17 cellular contexts compared by ENCODE assay signal in the genomic region with DNA sequence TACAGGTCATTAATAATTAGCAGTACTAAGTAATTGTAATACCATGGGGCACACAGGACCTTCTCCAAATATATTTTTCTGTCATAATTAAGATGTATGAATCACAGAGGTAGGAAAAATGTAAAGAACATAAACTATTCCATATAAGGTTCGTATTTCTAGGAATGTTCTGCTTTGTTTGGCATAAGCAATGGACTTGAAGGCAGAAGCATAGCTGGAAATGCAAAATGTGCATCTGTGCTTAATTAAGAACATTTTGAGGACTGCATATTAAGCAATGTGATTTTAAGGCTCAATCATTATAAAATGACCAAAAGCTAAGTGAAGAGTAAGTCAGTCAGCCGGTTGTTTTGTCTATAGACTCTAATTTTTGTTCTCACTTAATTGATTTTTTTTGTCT.
DNase-seq lines count a peak whose midpoint lies in the region; ATAC-seq and TF ChIP-seq lines count a peak whose summit lies in the region.
"Had no signal": no experiment of that assay in that cellular context is flagged by ENCODE, and none has a peak within 500 bp of the region (broad histone marks: within the 10 kb centered on the region; RNA-seq: fewer than 3 reads in every experiment).

No MANE protein-coding gene starts in this region.

- H4K91ac ChIP-seq in IMR-90 (ENCODE audit: insufficient read depth, low read depth, low read length) = no peak overlapping the region

- no peak overlapping the region for H3K23ac ChIP-seq in IMR-90 (ENCODE audit: low read depth, low read length)

- H4K5ac ChIP-seq in IMR-90 (ENCODE audit: low read depth, low read length) = no peak overlapping the region; the same call in 1 of the 2 replicates

- H3K36me3 Mint-ChIP-seq in mesothelial cell of epicardium = no peaks in the 10 kb centered on the region
- no peaks in the 10 kb centered on the region for H3K36me3 Mint-ChIP-seq in activated T-cell treated with anti-CD3 and anti-CD28 coated beads, Interleukin-2, amount 50 U/mL, for 72 hours (ENCODE audit: insufficient read depth in 2 of 2)
- H3K36me3 Mint-ChIP-seq: CD8-positive, alpha-beta memory T cell had no signal

- intact Hi-C loops in IMR-90 (cut with micrococcal nuclease) (no loop called here), aorta (cut with DNase I) (no loop called here)

- H2AFZ ChIP-seq in IMR-90 (replicated peaks; ENCODE audit: low read length, poor library complexity) (no peak overlapping the region), fibroblast of lung (ENCODE audit: low read length) (no peak overlapping the region)

- no CpG with 5 or more reads among the region's 2 CpGs for WGBS in IMR-90 (ENCODE audit: extremely low coverage in 2 of 2, insufficient read length in 1 of 2), 2 experiments
- WGBS in aorta, 2 donors = 54 to 59% methylated on average over 2 of the region's 2 CpGs

- H3K4ac ChIP-seq in IMR-90 (ENCODE audit: low read depth, low read length) = no peak overlapping the region

- H3K9me1 ChIP-seq in IMR-90 (ENCODE audit: insufficient read depth, low read length) = no peaks in the 10 kb centered on the region

- H2BK20ac ChIP-seq in IMR-90 (ENCODE audit: low read depth, low read length) = no peak overlapping the region

- H4K20me1 ChIP-seq in IMR-90 (ENCODE audit: insufficient read depth, low read length) (no peaks in the 10 kb centered on the region), fibroblast of lung (ENCODE audit: control insufficient read depth, extremely low read depth, insufficient read depth, low read length) (no peaks in the 10 kb centered on the region)
- H4K20me1 ChIP-seq: BLaER1 treated with 17β-estradiol and CSF1 and Interleukin-3, amounts not matched to agents 10 nM and 100 nM had no signal

- H3K9me3 ChIP-seq in IMR-90 (ENCODE audit: control insufficient read depth, insufficient read depth, low read length) (no peaks in the 10 kb centered on the region), fibroblast of lung (ENCODE audit: control insufficient read depth, insufficient read depth, low read depth, low read length) (no peaks in the 10 kb centered on the region), aorta (ENCODE audit: control insufficient read depth, low read length) (no peaks in the 10 kb centered on the region)

- H3K4me3 Mint-ChIP-seq in mesothelial cell of epicardium = no peak overlapping the region
- H3K4me3 Mint-ChIP-seq in activated T-cell treated with anti-CD3 and anti-CD28 coated beads, Interleukin-2, amount 50 U/mL, for 72 hours = no peak overlapping the region
- H3K4me3 Mint-ChIP-seq: CD8-positive, alpha-beta memory T cell had no signal

- H3K4me1 ChIP-seq in IMR-90 (ENCODE audit: control insufficient read depth, insufficient read depth, low read length) (0 out of 2 replicates have a peak, but pooled peaks cover 1% of the 10 kb centered on the region), fibroblast of lung (ENCODE audit: control insufficient read depth, extremely low read depth, insufficient read depth, low read length) (no peaks in the 10 kb centered on the region), aorta (ENCODE audit: control insufficient read depth in 1 of 2, insufficient read depth in 2 of 2, low read length in 2 of 2) (no peaks in the 10 kb centered on the region)
- H3K4me1 ChIP-seq: BLaER1 treated with 17β-estradiol and CSF1 and Interleukin-3, amounts not matched to agents 10 nM and 100 nM had no signal

- peak; percentile 74 for ATAC-seq in IMR-90 (ENCODE audit: low read depth)
- no peak for ATAC-seq in activated T-cell treated with anti-CD3 and anti-CD28 coated beads, Interleukin-2, amount 50 U/mL, for 72 hours (replicated peaks in 1 of 2)
- no peak for ATAC-seq in aorta (ENCODE audit: low FRiP score)

- H3K27me3 Mint-ChIP-seq in mesothelial cell of epicardium (ENCODE audit: low read depth) = no peaks in the 10 kb centered on the region
- H3K27me3 Mint-ChIP-seq in activated T-cell treated with anti-CD3 and anti-CD28 coated beads, Interleukin-2, amount 50 U/mL, for 72 hours (ENCODE audit: low read depth) = no peaks in the 10 kb centered on the region

- no peak overlapping the region for H3K4me3 ChIP-seq in AG10803 (ENCODE audit: low read length)
- H3K4me3 ChIP-seq in IMR-90 (ENCODE audit: insufficient read depth, low read depth, low read length) = no peak overlapping the region
- no peak overlapping the region for H3K4me3 ChIP-seq in fibroblast of lung (replicated peaks in 1 of 4; ENCODE audit: control extremely low read depth in 1 of 4, insufficient read depth in 1 of 4, low read depth in 3 of 4, low read length in 4 of 4)
- H3K4me3 ChIP-seq in aorta (ENCODE audit: low read length in 2 of 2) = no peak overlapping the region
- H3K4me3 ChIP-seq: BLaER1 treated with 17β-estradiol and CSF1 and Interleukin-3, amounts not matched to agents 10 nM and 100 nM had no signal

- no peaks in the 10 kb centered on the region for H3K79me1 ChIP-seq in IMR-90 (ENCODE audit: low read depth in 1 of 2, low read length in 2 of 2)

- H3K27ac ChIP-seq in IMR-90 (ENCODE audit: insufficient read depth, low read length) = no peak overlapping the region
- no peak overlapping the region for H3K27ac ChIP-seq in fibroblast of lung (ENCODE audit: insufficient read depth, low read length)
- no peak overlapping the region for H3K27ac ChIP-seq in aorta (ENCODE audit: low read depth in 1 of 2, low read length in 2 of 2)
- H3K27ac ChIP-seq: BLaER1 treated with 17β-estradiol and CSF1 and Interleukin-3, amounts not matched to agents 10 nM and 100 nM had no signal

- peaks cover 9% of the 10 kb centered on the region for H3K4me1 Mint-ChIP-seq in mesothelial cell of epicardium
- H3K4me1 Mint-ChIP-seq in activated T-cell treated with anti-CD3 and anti-CD28 coated beads, Interleukin-2, amount 50 U/mL, for 72 hours (ENCODE audit: low read depth) = no peaks in the 10 kb centered on the region

- no peak for TF ChIP-seq CTCF in AG10803 (conservative IDR thresholded peaks at IDR 0.05; ENCODE audit: low read length)
- no peak for TF ChIP-seq CTCF in IMR-90 (conservative IDR thresholded peaks at IDR 0.05; ENCODE audit: low read depth, low read length)
- no peak for TF ChIP-seq CTCF in fibroblast of lung (conservative IDR thresholded peaks at IDR 0.05 in 1 of 2, IDR thresholded peaks at IDR 0.05 in 1 of 2; ENCODE audit: low read depth in 1 of 2, low read length in 2 of 2)
- TF ChIP-seq CTCF in mesothelial cell of epicardium (IDR thresholded peaks at IDR 0.05; ENCODE audit: unreplicated experiment) = no peak

- H3K56ac ChIP-seq in IMR-90 (ENCODE audit: extremely low read depth, insufficient read depth, low read length) = no peak overlapping the region

- H3K4me2 ChIP-seq in IMR-90 (ENCODE audit: low read depth, low read length) (no peak overlapping the region), fibroblast of lung (ENCODE audit: extremely low read depth, insufficient read depth, low read length) (no peak overlapping the region)
- H3K4me2 ChIP-seq: BLaER1 treated with 17β-estradiol and CSF1 and Interleukin-3, amounts not matched to agents 10 nM and 100 nM had no signal

- H2BK15ac ChIP-seq in IMR-90 (ENCODE audit: low read depth, low read length) = no peak overlapping the region

- dilution Hi-C loops in IMR-90 (cut with HindIII; ENCODE audit: low sequenced_read_pairs, unreplicated experiment) = no loop called here

- H3K18ac ChIP-seq in IMR-90 (ENCODE audit: low read depth, low read length) = no peak overlapping the region

- H3K27ac Mint-ChIP-seq in mesothelial cell of epicardium = peak overlapping the region; percentile 50
- no peak overlapping the region for H3K27ac Mint-ChIP-seq in activated T-cell treated with anti-CD3 and anti-CD28 coated beads, Interleukin-2, amount 50 U/mL, for 72 hours

- H2AK5ac ChIP-seq in IMR-90 (ENCODE audit: low read depth, low read length) = no peak overlapping the region

- H2BK5ac ChIP-seq in IMR-90 (ENCODE audit: low read depth, low read length, poor library complexity, severe bottlenecking) = no peak overlapping the region

- DNase-seq in AG10803 (ENCODE audit: low read depth) = peak; percentile 73
- DNase-seq in IMR-90 = peak; percentile 70
- peak; percentile 18 to 92 for DNase-seq in fibroblast of lung (ENCODE audit: low read depth in 2 of 2)
- no peak for DNase-seq in mesothelial cell of epicardium (ENCODE audit: low spot score in 2 of 2, unreplicated experiment in 2 of 2)
- no peak for DNase-seq in activated T-cell treated with anti-CD3 and anti-CD28 coated beads, Interleukin-2, amount 50 U/mL, for 72 hours
- DNase-seq in stimulated activated CD4-positive, alpha-beta T cell treated with anti-CD3 and anti-CD28 coated beads, Interleukin-2, amount 100 ng/mL, for 24 hours = no peak
- DNase-seq in DMS 273 (lab: John Stamatoyannopoulos, UW; ENCODE audit: unreplicated experiment) = no peak
- DNase-seq in aorta = no peak
- DNase-seq: CD8-positive, alpha-beta memory T cell; DMS79 treated with DMSO at 0.1 percent for 48 hours; Kasumi-1; MM.1S; NCI-H187 treated with DMSO at 0.1 percent for 48 hours; NCI-H446; NCI-H69; SHP77 had no signal

- H2BK120ac ChIP-seq in IMR-90 (ENCODE audit: low read depth, low read length) = no peak overlapping the region

- in situ Hi-C loops in IMR-90 (cut with MboI; ENCODE audit: low sequenced_read_pairs) = no loop called here

- H3K27me3 ChIP-seq in IMR-90 (ENCODE audit: control insufficient read depth, insufficient read depth, low read length) (no peaks in the 10 kb centered on the region), fibroblast of lung (ENCODE audit: control insufficient read depth, insufficient read depth, low read length) (no peaks in the 10 kb centered on the region), aorta (ENCODE audit: control insufficient read depth in 1 of 2, insufficient read depth in 2 of 2, low read length in 1 of 2) (no peaks in the 10 kb centered on the region)
- H3K27me3 ChIP-seq: BLaER1 treated with 17β-estradiol and CSF1 and Interleukin-3, amounts not matched to agents 10 nM and 100 nM had no signal

- H4K8ac ChIP-seq in IMR-90 (ENCODE audit: low read depth in 2 of 2, low read length in 2 of 2) = no peak overlapping the region

- TF ChIP-seq POLR2A in IMR-90 (IDR thresholded peaks at IDR 0.05; ENCODE audit: low read depth, low read length) = no peak

- no peak overlapping the region for H2AK9ac ChIP-seq in IMR-90 (replicated peaks; ENCODE audit: low read depth, low read length, poor library complexity)

- no peak for TF ChIP-seq RAD21 in IMR-90 (IDR thresholded peaks at IDR 0.05; ENCODE audit: low read length)

- BruUV-seq in IMR-90 (replicated peaks; lab: Mats Ljungman, UMichigan) = no TSS peak

- no peak overlapping the region for H3K9ac ChIP-seq in IMR-90 (ENCODE audit: low read depth, low read length)
- H3K9ac ChIP-seq in fibroblast of lung (ENCODE audit: insufficient read depth, low read length) = no peak overlapping the region
- H3K9ac ChIP-seq: BLaER1 treated with 17β-estradiol and CSF1 and Interleukin-3, amounts not matched to agents 10 nM and 100 nM had no signal

- H3K14ac ChIP-seq in IMR-90 (replicated peaks; ENCODE audit: low read depth, low read length) = no peak overlapping the region

- H3K9me3 Mint-ChIP-seq in mesothelial cell of epicardium = no peaks in the 10 kb centered on the region
- H3K9me3 Mint-ChIP-seq in activated T-cell treated with anti-CD3 and anti-CD28 coated beads, Interleukin-2, amount 50 U/mL, for 72 hours = no peaks in the 10 kb centered on the region
- H3K9me3 Mint-ChIP-seq: CD8-positive, alpha-beta memory T cell had no signal

- H3K36me3 ChIP-seq in IMR-90 (ENCODE audit: control insufficient read depth, insufficient read depth, low read length) = no peaks in the 10 kb centered on the region
- H3K36me3 ChIP-seq in fibroblast of lung (ENCODE audit: control insufficient read depth, insufficient read depth, low read length) = no peaks in the 10 kb centered on the region
- H3K36me3 ChIP-seq in aorta (ENCODE audit: control insufficient read depth in 1 of 2, insufficient read depth in 2 of 2, low read length in 1 of 2) = no peaks in the 10 kb centered on the region
- H3K36me3 ChIP-seq: BLaER1 treated with 17β-estradiol and CSF1 and Interleukin-3, amounts not matched to agents 10 nM and 100 nM had no signal

- CTCF ChIA-PET in IMR-90 (lab: Yijun Ruan, JAX) = no interaction called here

- POLR2A ChIA-PET in IMR-90 (lab: Charles Lee; ENCODE audit: unreplicated experiment) = no interaction called here

- no peaks in the 10 kb centered on the region for H3K79me2 ChIP-seq in fibroblast of lung (ENCODE audit: control insufficient read depth, insufficient read depth, low read length)

Comparison
In these comparisons a context has a peak if more than half of its experiments do, and no peak if none do; other contexts are left out.
1. DNase-seq: peak in AG10803 (single experiment), IMR-90 (single experiment) and fibroblast of lung (2 of 2); none in mesothelial cell of epicardium (0 of 2), activated T-cell treated with anti-CD3 and anti-CD28 coated beads, Interleukin-2, amount 50 U/mL, for 72 hours (0 of 2), stimulated activated CD4-positive, alpha-beta T cell treated with anti-CD3 and anti-CD28 coated beads, Interleukin-2, amount 100 ng/mL, for 24 hours (0 of 2), DMS 273 (single experiment) and aorta (0 of 2).